In genomic region chr6:11021003-11021402, GRCh38 we compare ENCODE assay signal across 13 cellular contexts. TPM values are rescaled to one million over a fixed set of nuclear protein-coding genes. Genes with fewer than 3 reads are reported as not detected.
"Had no signal": no experiment of that assay in that cellular context is flagged by ENCODE, and none has a peak within 500 bp of the region (broad histone marks: within the 10 kb centered on the region; RNA-seq: fewer than 3 reads in every experiment).

No MANE protein-coding gene starts in this region.

- H3K9me3 ChIP-seq: body of pancreas, esophagus squamous epithelium, upper lobe of left lung had no signal

- H3K4me1 ChIP-seq: body of pancreas, esophagus squamous epithelium, foreskin keratinocyte, upper lobe of left lung had no signal

- H3K4me3 ChIP-seq: body of pancreas, esophagus squamous epithelium, upper lobe of left lung had no signal

- H3K36me3 ChIP-seq: esophagus squamous epithelium, upper lobe of left lung had no signal

- ATAC-seq: activated naive CD4-positive, alpha-beta T cell treated with anti-CD3 and anti-CD28 coated beads, Interleukin-2, amount 50 U/mL, for 72 hours; body of pancreas; foreskin keratinocyte had no signal

- DNase-seq: activated CD4-positive, alpha-beta T cell treated with anti-CD3 and anti-CD28 coated beads, Interleukin-2, amount 50 U/mL, for 4 hours; activated CD4-positive, CD25-positive, alpha-beta regulatory T cell treated with anti-CD3 and anti-CD28 coated beads, Interleukin-2, amount 50 U/mL, for 72 hours; activated effector memory CD4-positive, alpha-beta T cell treated with anti-CD3 and anti-CD28 coated beads, Interleukin-2, amount 50 U/mL, for 16 hours; activated T-cell treated with anti-CD3 and anti-CD28 coated beads, Interleukin-2, amount 50 U/mL, for 24 hours; amniotic stem cell; body of pancreas; esophagus squamous epithelium; foreskin keratinocyte; mesendoderm; stimulated activated CD4-positive, alpha-beta T cell treated with anti-CD3 and anti-CD28 coated beads, Interleukin-4, amount 100 ng/mL, for 24 hours; upper lobe of left lung had no signal

- H3K27me3 ChIP-seq: body of pancreas, foreskin keratinocyte, upper lobe of left lung had no signal

- H3K27ac ChIP-seq: body of pancreas, esophagus squamous epithelium, foreskin keratinocyte, upper lobe of left lung had no signal

RNA-seq across cellular contexts. Expression of gene ELOVL2, which starts 23.1 kb away (rescaled TPM):
- total RNA-seq: activated naive CD4-positive, alpha-beta T cell treated with anti-CD3 and anti-CD28 coated beads, Interleukin-2, amount 50 U/mL, for 72 hours; T-helper 2 cell treated with Interferon-gamma antibody and Interleukin-4, amounts not matched to agents 100 ng/mL and 5 ng/mL, for 36 hours had no signal
